21 cellular contexts compared by ENCODE assay signal in genomic region chr12:15648564-15648963, GRCh38.
A peak's percentile ranks its signal among the peaks of the same experiment; 100 is the strongest.
DNase-seq lines count a peak whose midpoint lies in the region; ATAC-seq, FAIRE-seq and TF ChIP-seq lines count a peak whose summit lies in the region.
"Had no signal": no experiment of that assay in that cellular context is flagged by ENCODE, and none has a peak within 500 bp of the region (broad histone marks: within the 10 kb centered on the region; RNA-seq: fewer than 3 reads in every experiment).

No MANE protein-coding gene starts in this region.

- H4K20me1 ChIP-seq in HepG2 (ENCODE audit: insufficient read depth, low read length), result no peaks in the 10 kb centered on the region

- H3K4me3 Mint-ChIP-seq in activated CD4-positive, alpha-beta T cell treated with anti-CD3 and anti-CD28 coated beads for 36 hours, result no peak overlapping the region
- H3K4me3 Mint-ChIP-seq: CD4-positive, alpha-beta memory T cell; GM23338 had no signal

- H3K4me2 ChIP-seq in HepG2 (ENCODE audit: low read depth, low read length), result no peak overlapping the region
- H3K4me2 ChIP-seq: GM23338, PC-9 had no signal

- DNase-seq in activated CD4-positive, alpha-beta T cell treated with anti-CD3 and anti-CD28 coated beads for 36 hours, result no peak
- no peak for DNase-seq in activated CD4-positive, alpha-beta T cell treated with anti-CD3 and anti-CD28 coated beads, Interleukin-2, amount 50 U/mL, for 4 hours
- DNase-seq in astrocyte of the spinal cord (ENCODE audit: low read depth, low spot score) (peak; percentile 40), HepG2 (ENCODE audit: low spot score) (no peak), NCI-H2196 treated with DMSO at 0.1 percent for 48 hours (lab: John Stamatoyannopoulos, UW; ENCODE audit: unreplicated experiment) (no peak), RWPE1 (ENCODE audit: low spot score) (no peak), NCI-H1092 treated with DMSO at 0.1 percent for 48 hours (lab: John Stamatoyannopoulos, UW) (no peak)
- DNase-seq: CD4-positive, alpha-beta memory T cell; DMS153; EL; HCEC 1CT; KBM-7; NCI-H1417 treated with DMSO at 0.1 percent for 48 hours; NCI-H187 treated with DMSO at 0.1 percent for 48 hours; NCI-H226; NCI-H524; PC-9 had no signal

- CTCF ChIA-PET in activated CD4-positive, alpha-beta T cell treated with anti-CD3 and anti-CD28 coated beads for 36 hours (lab: Charles Lee), result interaction anchor here (0.7 kb wide), 2 partner anchors 26 to 64 kb away, joined by 3 read pairs; no protein-coding TSS in a partner anchor
- CTCF ChIA-PET in HepG2 (lab: Yijun Ruan, JAX; ENCODE audit: low intra/inter-chr PET ratio, low total read pairs), result no interaction called here
- CTCF ChIA-PET in RWPE1 (lab: Yijun Ruan, JAX), result interaction anchor here (0.8 kb wide), 1 partner anchor 64 kb away, joined by 3 read pairs; no protein-coding TSS in a partner anchor

- FAIRE-seq in HepG2 (lab: Jason Lieb, UNC), result no peak
- FAIRE-seq: A204.1, GM12891 had no signal

- in situ Hi-C loops in astrocyte of the spinal cord (cut with HindIII; ENCODE audit: low sequenced_read_pairs), result no loop called here
- in situ Hi-C loops in HepG2 (cut with HindIII; ENCODE audit: extremely low pct_ligation_motif_present, low pct_unique_long_range_greater_than_20kb), result no loop called here

- POLR2A ChIA-PET in activated CD4-positive, alpha-beta T cell treated with anti-CD3 and anti-CD28 coated beads for 36 hours (lab: Charles Lee), result no interaction called here
- POLR2A ChIA-PET in HepG2 (lab: Yijun Ruan, JAX) (no interaction called here), RWPE1 (lab: Yijun Ruan, JAX; ENCODE audit: low non-redundant PET) (no interaction called here)

- H3K36me3 Mint-ChIP-seq in activated CD4-positive, alpha-beta T cell treated with anti-CD3 and anti-CD28 coated beads for 36 hours (ENCODE audit: low read depth), result no peaks in the 10 kb centered on the region
- H3K36me3 Mint-ChIP-seq: CD4-positive, alpha-beta memory T cell had no signal

- TF ChIP-seq CTCF in astrocyte of the spinal cord (IDR thresholded peaks at IDR 0.05; ENCODE audit: low read depth, low read length), result no peak
- no peak for TF ChIP-seq CTCF in HepG2 (CRISPR knock-in tag; IDR thresholded peaks at IDR 0.05)
- TF ChIP-seq CTCF in RWPE1 (conservative IDR thresholded peaks at IDR 0.05; ENCODE audit: low read depth), result no peak

- H3K27ac ChIP-seq in HepG2 (ENCODE audit: extremely low read length, insufficient read depth, low read length), result no peak overlapping the region
- H3K27ac ChIP-seq in RWPE1, result no peak overlapping the region
- H3K27ac ChIP-seq: PC-9 had no signal

- no peak for TF ChIP-seq RAD21 in HepG2 (CRISPR knock-in tag; IDR thresholded peaks at IDR 0.05)

- TF ChIP-seq POLR2A in HepG2 (IDR thresholded peaks at IDR 0.05; ENCODE audit: insufficient read depth in 1 of 2, low read depth in 2 of 2, low read length in 2 of 2), result no peak

- no peaks in the 10 kb centered on the region for H3K79me2 ChIP-seq in HepG2 (ENCODE audit: insufficient read depth, low read length)

- no peaks in the 10 kb centered on the region for H3K4me1 Mint-ChIP-seq in activated CD4-positive, alpha-beta T cell treated with anti-CD3 and anti-CD28 coated beads for 36 hours
- H3K4me1 Mint-ChIP-seq: CD4-positive, alpha-beta memory T cell had no signal

- H3K9ac ChIP-seq in HepG2 (ENCODE audit: insufficient read depth, low read depth, low read length), result no peak overlapping the region

- no peaks in the 10 kb centered on the region for H3K9me3 Mint-ChIP-seq in activated CD4-positive, alpha-beta T cell treated with anti-CD3 and anti-CD28 coated beads for 36 hours (ENCODE audit: low read depth)
- H3K9me3 Mint-ChIP-seq: CD4-positive, alpha-beta memory T cell; GM23338 had no signal

- H3K4me3 ChIP-seq in astrocyte of the spinal cord (ENCODE audit: low read depth, low read length), result no peak overlapping the region
- no peak overlapping the region for H3K4me3 ChIP-seq in HepG2 (replicated peaks in 1 of 3; ENCODE audit: insufficient read depth in 1 of 3, low read depth in 2 of 3, low read length in 3 of 3)
- H3K4me3 ChIP-seq: GM23338, PC-9 had no signal

- no peak overlapping the region for H2AFZ ChIP-seq in HepG2 (ENCODE audit: low read length)
- H2AFZ ChIP-seq: GM23338, PC-9 had no signal

- ATAC-seq in activated CD4-positive, alpha-beta T cell treated with anti-CD3 and anti-CD28 coated beads for 36 hours, result peak; percentile 44
- ATAC-seq in HepG2 (no peak), HG03520 (IDR thresholded peaks at IDR 0.05; ENCODE audit: unreplicated experiment) (no peak)
- ATAC-seq: GM23338 had no signal

- H3K27me3 Mint-ChIP-seq in activated CD4-positive, alpha-beta T cell treated with anti-CD3 and anti-CD28 coated beads for 36 hours, result no peaks in the 10 kb centered on the region

- TF ChIP-seq EP300 in HepG2 (IDR thresholded peaks at IDR 0.05; ENCODE audit: low read depth in 2 of 2, low read length in 2 of 2) (no peak), HepG2 (CRISPR knock-in tag; IDR thresholded peaks at IDR 0.05; ENCODE audit: borderline replicate concordance) (no peak)

- H3K36me3 ChIP-seq in HepG2 (replicated peaks in 1 of 2; ENCODE audit: control insufficient read depth in 1 of 2, insufficient read depth in 2 of 2, low read length in 2 of 2), result peaks cover 7 to 23% of the 10 kb centered on the region in 2 experiments

- H3K9me3 ChIP-seq in HepG2 (ENCODE audit: low read length), result no peaks in the 10 kb centered on the region

- no TSS peak for BruUV-seq in HepG2 (replicated peaks; lab: Mats Ljungman, UMichigan)

- intact Hi-C loops in activated CD4-positive, alpha-beta T cell treated with anti-CD3 and anti-CD28 coated beads for 36 hours (cut with DNase I, micrococcal nuclease), result no loop called here
- intact Hi-C loops in HepG2 (cut with micrococcal nuclease; ENCODE audit: unreplicated experiment), result loop anchor here (5.0 kb wide), 2 partner anchors 34 to 56 kb away; no protein-coding TSS in a partner anchor

- H3K27me3 ChIP-seq in HepG2 (ENCODE audit: control insufficient read depth in 1 of 2, insufficient read depth in 2 of 2, low read length in 2 of 2), result no peaks in the 10 kb centered on the region; a peak in 1 of 5 replicates

- no peaks in the 10 kb centered on the region for H3K4me1 ChIP-seq in HepG2 (ENCODE audit: insufficient read depth, low read length)

- 86% methylated on average over 1 of the region's 1 CpG for WGBS in HepG2 (ENCODE audit: low lambda C conversion rate)

- no peak overlapping the region for H3K27ac Mint-ChIP-seq in activated CD4-positive, alpha-beta T cell treated with anti-CD3 and anti-CD28 coated beads for 36 hours
- H3K27ac Mint-ChIP-seq: CD4-positive, alpha-beta memory T cell; GM23338 had no signal

TF ChIP-seq in HepG2, 621 proteins besides CTCF, POLR2A, EP300 and RAD21:
- TF ChIP-seq ZBTB21 (CRISPR knock-in tag; IDR thresholded peaks at IDR 0.05) (0 out of 2 replicates have a peak, but pooled peaks have one; percentile 34), SMAD3 (CRISPR knock-in tag; IDR thresholded peaks at IDR 0.05) (no peak)
